Comparison of ENCODE assay signal across 1 cellular context in the genomic region with DNA sequence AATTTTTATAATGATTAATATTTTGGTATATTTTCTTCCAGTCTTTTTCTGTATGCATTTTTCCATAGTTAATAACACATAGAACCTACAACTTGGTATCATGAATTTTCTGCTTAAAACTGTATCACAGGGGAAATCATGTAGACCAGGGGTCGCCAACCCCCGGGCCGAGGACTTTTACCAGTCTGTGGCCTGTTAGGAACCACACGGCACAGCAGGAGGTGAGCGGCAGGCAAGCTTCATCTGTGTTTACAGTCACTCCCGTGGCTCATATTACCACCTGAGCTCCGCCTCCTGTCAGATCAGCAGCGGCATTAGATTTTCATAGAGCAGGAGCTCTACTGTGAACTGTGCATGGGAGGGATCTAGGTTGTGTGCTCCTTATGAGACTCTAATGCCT.
TF ChIP-seq lines count a peak whose summit lies in the region.

No MANE protein-coding gene starts in this region.

TF ChIP-seq in HepG2, 621 proteins besides CTCF, POLR2A, EP300 and RAD21 (continued from another document):
- TF ChIP-seq, protein P1, sequence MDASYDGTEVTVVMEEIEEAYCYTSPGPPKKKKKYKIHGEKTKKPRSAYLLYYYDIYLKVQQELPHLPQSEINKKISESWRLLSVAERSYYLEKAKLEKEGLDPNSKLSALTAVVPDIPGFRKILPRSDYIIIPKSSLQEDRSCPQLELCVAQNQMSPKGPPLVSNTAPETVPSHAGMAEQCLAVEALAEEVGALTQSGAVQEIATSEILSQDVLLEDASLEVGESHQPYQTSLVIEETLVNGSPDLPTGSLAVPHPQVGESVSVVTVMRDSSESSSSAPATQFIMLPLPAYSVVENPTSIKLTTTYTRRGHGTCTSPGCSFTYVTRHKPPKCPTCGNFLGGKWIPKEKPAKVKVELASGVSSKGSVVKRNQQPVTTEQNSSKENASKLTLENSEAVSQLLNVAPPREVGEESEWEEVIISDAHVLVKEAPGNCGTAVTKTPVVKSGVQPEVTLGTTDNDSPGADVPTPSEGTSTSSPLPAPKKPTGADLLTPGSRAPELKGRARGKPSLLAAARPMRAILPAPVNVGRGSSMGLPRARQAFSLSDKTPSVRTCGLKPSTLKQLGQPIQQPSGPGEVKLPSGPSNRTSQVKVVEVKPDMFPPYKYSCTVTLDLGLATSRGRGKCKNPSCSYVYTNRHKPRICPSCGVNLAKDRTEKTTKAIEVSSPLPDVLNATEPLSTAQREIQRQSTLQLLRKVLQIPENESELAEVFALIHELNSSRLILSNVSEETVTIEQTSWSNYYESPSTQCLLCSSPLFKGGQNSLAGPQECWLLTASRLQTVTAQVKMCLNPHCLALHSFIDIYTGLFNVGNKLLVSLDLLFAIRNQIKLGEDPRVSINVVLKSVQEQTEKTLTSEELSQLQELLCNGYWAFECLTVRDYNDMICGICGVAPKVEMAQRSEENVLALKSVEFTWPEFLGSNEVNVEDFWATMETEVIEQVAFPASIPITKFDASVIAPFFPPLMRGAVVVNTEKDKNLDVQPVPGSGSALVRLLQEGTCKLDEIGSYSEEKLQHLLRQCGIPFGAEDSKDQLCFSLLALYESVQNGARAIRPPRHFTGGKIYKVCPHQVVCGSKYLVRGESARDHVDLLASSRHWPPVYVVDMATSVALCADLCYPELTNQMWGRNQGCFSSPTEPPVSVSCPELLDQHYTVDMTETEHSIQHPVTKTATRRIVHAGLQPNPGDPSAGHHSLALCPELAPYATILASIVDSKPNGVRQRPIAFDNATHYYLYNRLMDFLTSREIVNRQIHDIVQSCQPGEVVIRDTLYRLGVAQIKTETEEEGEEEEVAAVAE (CRISPR knock-in tag; IDR thresholded peaks at IDR 0.05; ENCODE audit: borderline replicate concordance): no peak
- peak; percentile 87 for TF ChIP-seq SIX4 (CRISPR knock-in tag; IDR thresholded peaks at IDR 0.05)
